24 cellular contexts compared by ENCODE assay signal in genomic region chr11:113090716-113091577, GRCh38.
DNase-seq lines count a peak whose midpoint lies in the region; ATAC-seq and TF ChIP-seq lines count a peak whose summit lies in the region.
"Had no signal": no experiment of that assay in that cellular context is flagged by ENCODE, and none has a peak within 500 bp of the region (broad histone marks: within the 10 kb centered on the region; RNA-seq: fewer than 3 reads in every experiment).

No MANE protein-coding gene starts in this region.

- DNase-seq in Daoy (ENCODE audit: low read depth) = peak; percentile 23
- DNase-seq in NCI-H2227 treated with DMSO at 0.1 percent for 48 hours (lab: John Stamatoyannopoulos, UW) = peak; percentile 74
- no peak for DNase-seq in effector CD4-positive, alpha-beta T cell
- no peak for DNase-seq in stimulated activated CD4-positive, alpha-beta T cell treated with anti-CD3 and anti-CD28 coated beads, Interleukin-4, amount 100 ng/mL, for 4 hours
- DNase-seq: activated CD4-positive, alpha-beta T cell treated with anti-CD3 and anti-CD28 coated beads, Interleukin-2, amount 10 ng/mL, durations not matched to agents 7 days and 5 days; activated CD8-positive, alpha-beta memory T cell treated with anti-CD3 and anti-CD28 coated beads, Interleukin-2, amount 50 U/mL, for 4 hours; body of pancreas; CD4-positive, alpha-beta T cell; cortex of kidney; DMS153; hypothalamus; islet precursor cell; naive B cell; NCI-H1048; NCI-H2029; NCI-H524; SIG-M5; sigmoid colon; stimulated activated CD4-positive, alpha-beta T cell treated with anti-CD3 and anti-CD28 coated beads, Interleukin-1b, Interleukin-23, amount 100 ng/mL, for 48 hours; stimulated activated naive CD4-positive, alpha-beta T cell treated with Interleukin-2 at 50 U/mL for 16 hours; tibial artery had no signal

- H3K4me1 Mint-ChIP-seq in brain (peaks cover 78% of the 10 kb centered on the region), nephron (peaks cover 67% of the 10 kb centered on the region)
- H3K4me1 Mint-ChIP-seq: activated CD4-positive, alpha-beta T cell treated with anti-CD3 and anti-CD28 coated beads, Interleukin-2, amount 10 ng/mL, durations not matched to agents 7 days and 5 days; naive B cell had no signal

- H3K4me3 Mint-ChIP-seq in brain (no peak overlapping the region), nephron (no peak overlapping the region)
- H3K4me3 Mint-ChIP-seq: activated CD4-positive, alpha-beta T cell treated with anti-CD3 and anti-CD28 coated beads, Interleukin-2, amount 10 ng/mL, durations not matched to agents 7 days and 5 days; CD4-positive, alpha-beta T cell; naive B cell had no signal

- H3K27me3 Mint-ChIP-seq in brain (no peaks in the 10 kb centered on the region), nephron (ENCODE audit: low read depth) (no peaks in the 10 kb centered on the region)
- H3K27me3 Mint-ChIP-seq: activated CD4-positive, alpha-beta T cell treated with anti-CD3 and anti-CD28 coated beads, Interleukin-2, amount 10 ng/mL, durations not matched to agents 7 days and 5 days had no signal

- no peak for ATAC-seq in GM18505 (IDR thresholded peaks at IDR 0.05; ENCODE audit: unreplicated experiment)
- ATAC-seq: body of pancreas had no signal

- no peak for TF ChIP-seq POLR2A in GM18505 (IDR thresholded peaks at IDR 0.05; ENCODE audit: borderline replicate concordance, extremely low read depth, insufficient read depth, insufficient read length)

- H3K9me3 Mint-ChIP-seq in brain (no peaks in the 10 kb centered on the region), nephron (no peaks in the 10 kb centered on the region)
- H3K9me3 Mint-ChIP-seq: activated CD4-positive, alpha-beta T cell treated with anti-CD3 and anti-CD28 coated beads, Interleukin-2, amount 10 ng/mL, durations not matched to agents 7 days and 5 days; CD4-positive, alpha-beta T cell had no signal

- peak overlapping the region in 3 of 5 experiments; percentile 31 to 49 (median 36) for H3K27ac Mint-ChIP-seq in brain
- H3K27ac Mint-ChIP-seq in nephron = peak overlapping the region in 2 of 3 experiments; percentile 3 to 5
- H3K27ac Mint-ChIP-seq: activated CD4-positive, alpha-beta T cell treated with anti-CD3 and anti-CD28 coated beads, Interleukin-2, amount 10 ng/mL, durations not matched to agents 7 days and 5 days; CD4-positive, alpha-beta T cell; naive B cell had no signal

- TF ChIP-seq CTCF in brain (conservative IDR thresholded peaks at IDR 0.05) (no peak), nephron (IDR thresholded peaks at IDR 0.05; ENCODE audit: unreplicated experiment in 3 of 3) (no peak)

- H3K36me3 Mint-ChIP-seq in brain = peaks cover 6% of the 10 kb centered on the region
- no peaks in the 10 kb centered on the region for H3K36me3 Mint-ChIP-seq in nephron (ENCODE audit: low read depth)
- H3K36me3 Mint-ChIP-seq: naive B cell had no signal

Comparison
In these comparisons a context has a peak if more than half of its experiments do, and no peak if none do; other contexts are left out.
1. DNase-seq: peak in Daoy (single experiment) and NCI-H2227 treated with DMSO at 0.1 percent for 48 hours (single experiment); none in effector CD4-positive, alpha-beta T cell (single experiment) and stimulated activated CD4-positive, alpha-beta T cell treated with anti-CD3 and anti-CD28 coated beads, Interleukin-4, amount 100 ng/mL, for 4 hours (0 of 2).